Comparison of ENCODE assay signal across 9 cellular contexts in genomic region chr3:127001486-127002194, GRCh38. TPM values are rescaled to one million over a fixed set of nuclear protein-coding genes. Genes with fewer than 3 reads are reported as not detected.
DNase-seq lines count a peak whose midpoint lies in the region; ATAC-seq and TF ChIP-seq lines count a peak whose summit lies in the region.
"Had no signal": no experiment of that assay in that cellular context is flagged by ENCODE, and none has a peak within 500 bp of the region (broad histone marks: within the 10 kb centered on the region; RNA-seq: fewer than 3 reads in every experiment).

No MANE protein-coding gene starts in this region.

- H3K9ac ChIP-seq in IMR-90 (ENCODE audit: low read depth, low read length) (peak overlapping the region; percentile 49), mucosa of rectum (ENCODE audit: low read depth in 1 of 2, low read length in 2 of 2) (no peak overlapping the region)

- peak overlapping the region; percentile 84 for H2BK5ac ChIP-seq in IMR-90 (ENCODE audit: low read depth, low read length, poor library complexity, severe bottlenecking)

- peak overlapping the region; percentile 97 for H4K91ac ChIP-seq in IMR-90 (ENCODE audit: insufficient read depth, low read depth, low read length)

- no peak for TF ChIP-seq EP300 in transverse colon (IDR thresholded peaks at IDR 0.05; ENCODE audit: low read depth)

- H2AK5ac ChIP-seq in IMR-90 (ENCODE audit: low read depth, low read length) = peak overlapping the region; percentile 98

- peak overlapping the region; percentile 97 for H3K4ac ChIP-seq in IMR-90 (ENCODE audit: low read depth, low read length)

- TF ChIP-seq POLR2A in IMR-90 (IDR thresholded peaks at IDR 0.05; ENCODE audit: low read depth, low read length) (no peak), transverse colon (IDR thresholded peaks at IDR 0.05) (no peak)

- intact Hi-C loops in IMR-90 (cut with micrococcal nuclease) = loop anchor here (1.0 to 10.0 kb wide), 4 partner anchors 19 to 543 kb away; no protein-coding TSS in a partner anchor
- intact Hi-C loops in transverse colon (cut with DNase I; ENCODE audit: low total_unique reads) = no loop called here

- ATAC-seq in IMR-90 (ENCODE audit: low read depth) (no peak), HG02938 (IDR thresholded peaks at IDR 0.05; ENCODE audit: unreplicated experiment) (no peak)

- H3K27ac ChIP-seq in IMR-90 (ENCODE audit: insufficient read depth, low read length) (peak overlapping the region; percentile 89), mucosa of rectum (ENCODE audit: low read depth in 2 of 2, low read length in 2 of 2) (peak overlapping the region; percentile 0 to 58), transverse colon (peak overlapping the region; percentile 1 to 68 (median 56))

- in situ Hi-C loops in IMR-90 (cut with MboI; ENCODE audit: low sequenced_read_pairs) = no loop called here
- in situ Hi-C loops in transverse colon (cut with MboI; ENCODE audit: low pct_ligation_motif_present in 1 of 4, low pct_unique_long_range_greater_than_20kb in 1 of 4, low sequenced_read_pairs in 3 of 4) = no loop called here

- H3K4me1 Mint-ChIP-seq in progenitor cell of endocrine pancreas (ENCODE audit: low read depth) = peaks cover 4% of the 10 kb centered on the region
- H3K4me1 Mint-ChIP-seq: activated CD4-positive, alpha-beta T cell treated with anti-CD3 and anti-CD28 coated beads, Interleukin-2, amount 10 ng/mL, durations not matched to agents 24 days and 14 days had no signal

- dilution Hi-C loops in IMR-90 (cut with HindIII; ENCODE audit: low sequenced_read_pairs, unreplicated experiment) = no loop called here

- H2BK20ac ChIP-seq in IMR-90 (ENCODE audit: low read depth, low read length) = peak overlapping the region; percentile 51

- no peak for TF ChIP-seq RAD21 in IMR-90 (IDR thresholded peaks at IDR 0.05; ENCODE audit: low read length)

- no peaks in the 10 kb centered on the region for H3K9me3 Mint-ChIP-seq in progenitor cell of endocrine pancreas (ENCODE audit: low read depth)
- H3K9me3 Mint-ChIP-seq: activated CD4-positive, alpha-beta T cell treated with anti-CD3 and anti-CD28 coated beads, Interleukin-2, amount 10 ng/mL, durations not matched to agents 24 days and 14 days had no signal

- BruUV-seq in IMR-90 (replicated peaks; lab: Mats Ljungman, UMichigan) = no TSS peak

- H3K4me3 ChIP-seq in IMR-90 (ENCODE audit: insufficient read depth, low read depth, low read length) (no peak overlapping the region), cardiac fibroblast (replicated peaks in 1 of 2; ENCODE audit: low read depth in 2 of 2, low read length in 2 of 2) (no peak overlapping the region), mucosa of rectum (ENCODE audit: low read length in 2 of 2) (no peak overlapping the region), transverse colon (no peak overlapping the region)

- H2BK15ac ChIP-seq in IMR-90 (ENCODE audit: low read depth, low read length) = peak overlapping the region; percentile 97; the same call in 2 of the 3 replicates

- H3K9me3 ChIP-seq in IMR-90 (ENCODE audit: control insufficient read depth, insufficient read depth, low read length) (no peaks in the 10 kb centered on the region), mucosa of rectum (ENCODE audit: control insufficient read depth in 2 of 2, low read length in 2 of 2) (no peaks in the 10 kb centered on the region), transverse colon (no peaks in the 10 kb centered on the region)

- no peak for DNase-seq in IMR-90
- DNase-seq in cardiac fibroblast (ENCODE audit: low read depth in 2 of 2) = no peak
- no peak for DNase-seq in transverse colon
- no peak for DNase-seq in MV-4-11 (lab: John Stamatoyannopoulos, UW)
- DNase-seq in progenitor cell of endocrine pancreas (ENCODE audit: low spot score, unreplicated experiment) = no peak
- DNase-seq: activated CD4-positive, alpha-beta T cell treated with anti-CD3 and anti-CD28 coated beads, Interleukin-2, amount 10 ng/mL, durations not matched to agents 24 days and 14 days; activated naive CD4-positive, alpha-beta T cell had no signal

- H4K5ac ChIP-seq in IMR-90 (ENCODE audit: low read depth, low read length) = peak overlapping the region; percentile 84

- no peaks in the 10 kb centered on the region for H3K27me3 Mint-ChIP-seq in progenitor cell of endocrine pancreas
- H3K27me3 Mint-ChIP-seq: activated CD4-positive, alpha-beta T cell treated with anti-CD3 and anti-CD28 coated beads, Interleukin-2, amount 10 ng/mL, durations not matched to agents 24 days and 14 days had no signal

- WGBS in IMR-90 (ENCODE audit: extremely low coverage in 2 of 2, insufficient read length in 1 of 2), 2 experiments = 33% methylated on average over 5 of the region's 23 CpGs; no CpG with 5 or more reads in 1 of the 2 experiments
- WGBS in transverse colon (ENCODE audit: low coverage in 1 of 2), 2 donors = 85% methylated on average over 23 of the region's 23 CpGs; no CpG with 5 or more reads in 1 of the 2 donors

- peak overlapping the region; percentile 7; the same call in 1 of the 2 replicates for H3K4me2 ChIP-seq in IMR-90 (ENCODE audit: low read depth, low read length)

- peaks cover 14% of the 10 kb centered on the region for H3K36me3 ChIP-seq in IMR-90 (ENCODE audit: control insufficient read depth, insufficient read depth, low read length)
- H3K36me3 ChIP-seq in mucosa of rectum (ENCODE audit: control insufficient read depth in 2 of 2, insufficient read depth in 2 of 2, low read length in 2 of 2) = no peaks in the 10 kb centered on the region
- no peaks in the 10 kb centered on the region for H3K36me3 ChIP-seq in transverse colon

- POLR2A ChIA-PET in IMR-90 (lab: Charles Lee; ENCODE audit: unreplicated experiment) = no interaction called here

- H4K8ac ChIP-seq in IMR-90 (ENCODE audit: low read depth in 2 of 2, low read length in 2 of 2) = peak overlapping the region; percentile 94 to 100

- TF ChIP-seq CTCF in IMR-90 (conservative IDR thresholded peaks at IDR 0.05; ENCODE audit: low read depth, low read length) = no peak
- TF ChIP-seq CTCF in cardiac fibroblast (IDR thresholded peaks at IDR 0.05; ENCODE audit: low read depth, low read length) = peak; percentile 8
- TF ChIP-seq CTCF in transverse colon (IDR thresholded peaks at IDR 0.05) = no peak
- TF ChIP-seq CTCF in progenitor cell of endocrine pancreas (IDR thresholded peaks at IDR 0.05; ENCODE audit: unreplicated experiment) = no peak

- H3K27me3 ChIP-seq in IMR-90 (ENCODE audit: control insufficient read depth, insufficient read depth, low read length) (no peaks in the 10 kb centered on the region), mucosa of rectum (ENCODE audit: control insufficient read depth in 2 of 2, insufficient read depth in 2 of 2, low read length in 2 of 2) (no peaks in the 10 kb centered on the region), transverse colon (no peaks in the 10 kb centered on the region)

- peaks cover 30 to 61% of the 10 kb centered on the region in 2 experiments for H3K79me1 ChIP-seq in IMR-90 (ENCODE audit: low read depth in 1 of 2, low read length in 2 of 2)

- peaks cover 27% of the 10 kb centered on the region for H3K4me1 ChIP-seq in IMR-90 (ENCODE audit: control insufficient read depth, insufficient read depth, low read length)
- peaks cover 10 to 20% of the 10 kb centered on the region in 2 donors for H3K4me1 ChIP-seq in mucosa of rectum (ENCODE audit: control insufficient read depth in 2 of 2, insufficient read depth in 2 of 2, low read length in 2 of 2)
- H3K4me1 ChIP-seq in transverse colon = peaks cover 12 to 25% (median 15%) of the 10 kb centered on the region in 4 donors

- no peaks in the 10 kb centered on the region for H3K36me3 Mint-ChIP-seq in progenitor cell of endocrine pancreas (ENCODE audit: insufficient read depth)

- H2BK120ac ChIP-seq in IMR-90 (ENCODE audit: low read depth, low read length) = peak overlapping the region; percentile 95

- no peak overlapping the region for H3K4me3 Mint-ChIP-seq in progenitor cell of endocrine pancreas (ENCODE audit: low read depth)
- H3K4me3 Mint-ChIP-seq: activated CD4-positive, alpha-beta T cell treated with anti-CD3 and anti-CD28 coated beads, Interleukin-2, amount 10 ng/mL, durations not matched to agents 24 days and 14 days had no signal

- peak overlapping the region; percentile 74 for H3K56ac ChIP-seq in IMR-90 (ENCODE audit: extremely low read depth, insufficient read depth, low read length)

- peak overlapping the region; percentile 96 for H3K14ac ChIP-seq in IMR-90 (replicated peaks; ENCODE audit: low read depth, low read length)

- H3K18ac ChIP-seq in IMR-90 (ENCODE audit: low read depth, low read length) = peak overlapping the region; percentile 62

- peaks cover 19% of the 10 kb centered on the region for H4K20me1 ChIP-seq in IMR-90 (ENCODE audit: insufficient read depth, low read length)

- no peak overlapping the region for H3K27ac Mint-ChIP-seq in progenitor cell of endocrine pancreas
- H3K27ac Mint-ChIP-seq: activated CD4-positive, alpha-beta T cell treated with anti-CD3 and anti-CD28 coated beads, Interleukin-2, amount 10 ng/mL, durations not matched to agents 24 days and 14 days had no signal

- peaks cover 26% of the 10 kb centered on the region for H3K9me1 ChIP-seq in IMR-90 (ENCODE audit: insufficient read depth, low read length)

- H2AK9ac ChIP-seq in IMR-90 (replicated peaks; ENCODE audit: low read depth, low read length, poor library complexity) = peak overlapping the region; percentile 94

- peak overlapping the region; percentile 96 for H3K23ac ChIP-seq in IMR-90 (ENCODE audit: low read depth, low read length)

- CTCF ChIA-PET in IMR-90 (lab: Yijun Ruan, JAX) = interaction anchor here (1.1 to 2.0 kb wide), 3 partner anchors 75 to 249 kb away, joined by 3 to 13 read pairs (median 3); no protein-coding TSS in a partner anchor

- peak overlapping the region; percentile 93 for H2AFZ ChIP-seq in IMR-90 (replicated peaks; ENCODE audit: low read length, poor library complexity)

TF ChIP-seq in IMR-90, 13 proteins besides CTCF, POLR2A, EP300 and RAD21 (continues in another document):
- TF ChIP-seq BHLHE40 (IDR thresholded peaks at IDR 0.05; ENCODE audit: low read depth, low read length) = no peak
- TF ChIP-seq MAZ (IDR thresholded peaks at IDR 0.05; ENCODE audit: borderline replicate concordance, low read depth, low read length) = no peak
- TF ChIP-seq CHD1 (IDR thresholded peaks at IDR 0.05; ENCODE audit: low read depth, low read length) = no peak

RNA-seq across cellular contexts. Expression of gene PLXNA1, which starts 18.7 kb away (rescaled TPM):
- total RNA-seq in IMR-90 (2012; rRNA removed) (13.6 and 14.4 TPM in 2 replicates), transverse colon (10 to 100 TPM; 20.8 to 56.7 (median 27.7) TPM), progenitor cell of endocrine pancreas (104 and 107 TPM in 2 replicates)
- 49.4 and 61.7 TPM in 2 replicates for polyA plus RNA-seq in IMR-90 (2012; rRNA removed)
- 25.5 and 52.4 TPM in 2 replicates for polyA plus RNA-seq in IMR-90 (2012; cell fraction: cytosol; rRNA removed)
- polyA plus RNA-seq in IMR-90 (2012; cell fraction: nucleus; rRNA removed; ENCODE audit: low replicate concordance) = 88.7 and 218 TPM in 2 replicates

Comparison
In these comparisons a context has a peak if more than half of its experiments do, and no peak if none do; other contexts are left out.
1. H3K27ac ChIP-seq: peak in every context shown above with its lines; median percentile 89 in IMR-90; 56 in transverse colon; 29 in mucosa of rectum.